In the genomic region with DNA sequence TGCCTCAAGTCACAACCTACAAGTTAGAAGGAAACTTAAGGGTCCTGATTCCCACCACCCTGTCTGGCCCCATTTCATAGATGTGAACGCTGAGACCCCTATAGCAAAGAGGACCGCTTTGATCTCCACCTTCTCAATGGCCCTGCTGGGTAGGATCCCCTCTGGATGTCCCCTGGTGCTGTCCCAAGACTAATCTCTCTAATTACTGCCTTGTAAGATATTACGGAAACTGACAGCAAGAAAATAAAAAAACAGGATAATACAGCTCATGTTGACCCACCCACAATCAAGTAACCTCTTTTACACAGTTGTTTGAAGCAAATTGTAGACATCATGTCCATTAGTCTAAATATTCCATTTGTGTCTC, we compare ENCODE assay signal across 1 cellular context.
A peak's percentile ranks its signal among the peaks of the same experiment; 100 is the strongest.
TF ChIP-seq lines count a peak whose summit lies in the region.

No MANE protein-coding gene starts in this region.

TF ChIP-seq in K562, 482 proteins besides CTCF, POLR2A, EP300 and RAD21:
- TF ChIP-seq ZNF668 (CRISPR knock-in tag; IDR thresholded peaks at IDR 0.05) (0 out of 2 replicates have a peak, but pooled peaks have one; percentile 48), PRMT5 (CRISPR knock-in tag; IDR thresholded peaks at IDR 0.05) (no peak), ATF1 (CRISPR knock-in tag; IDR thresholded peaks at IDR 0.05) (0 out of 2 replicates have a peak, but pooled peaks have one; percentile 26), ATF1 (tag; IDR thresholded peaks at IDR 0.05) (no peak), HCFC1 (IDR thresholded peaks at IDR 0.05; ENCODE audit: low read depth, low read length) (0 out of 2 replicates have a peak, but pooled peaks have one; percentile 0)
- TF ChIP-seq, protein P1, sequence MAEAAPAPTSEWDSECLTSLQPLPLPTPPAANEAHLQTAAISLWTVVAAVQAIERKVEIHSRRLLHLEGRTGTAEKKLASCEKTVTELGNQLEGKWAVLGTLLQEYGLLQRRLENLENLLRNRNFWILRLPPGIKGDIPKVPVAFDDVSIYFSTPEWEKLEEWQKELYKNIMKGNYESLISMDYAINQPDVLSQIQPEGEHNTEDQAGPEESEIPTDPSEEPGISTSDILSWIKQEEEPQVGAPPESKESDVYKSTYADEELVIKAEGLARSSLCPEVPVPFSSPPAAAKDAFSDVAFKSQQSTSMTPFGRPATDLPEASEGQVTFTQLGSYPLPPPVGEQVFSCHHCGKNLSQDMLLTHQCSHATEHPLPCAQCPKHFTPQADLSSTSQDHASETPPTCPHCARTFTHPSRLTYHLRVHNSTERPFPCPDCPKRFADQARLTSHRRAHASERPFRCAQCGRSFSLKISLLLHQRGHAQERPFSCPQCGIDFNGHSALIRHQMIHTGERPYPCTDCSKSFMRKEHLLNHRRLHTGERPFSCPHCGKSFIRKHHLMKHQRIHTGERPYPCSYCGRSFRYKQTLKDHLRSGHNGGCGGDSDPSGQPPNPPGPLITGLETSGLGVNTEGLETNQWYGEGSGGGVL (CRISPR knock-in tag; IDR thresholded peaks at IDR 0.05): no peak
- TF ChIP-seq, protein P2, sequence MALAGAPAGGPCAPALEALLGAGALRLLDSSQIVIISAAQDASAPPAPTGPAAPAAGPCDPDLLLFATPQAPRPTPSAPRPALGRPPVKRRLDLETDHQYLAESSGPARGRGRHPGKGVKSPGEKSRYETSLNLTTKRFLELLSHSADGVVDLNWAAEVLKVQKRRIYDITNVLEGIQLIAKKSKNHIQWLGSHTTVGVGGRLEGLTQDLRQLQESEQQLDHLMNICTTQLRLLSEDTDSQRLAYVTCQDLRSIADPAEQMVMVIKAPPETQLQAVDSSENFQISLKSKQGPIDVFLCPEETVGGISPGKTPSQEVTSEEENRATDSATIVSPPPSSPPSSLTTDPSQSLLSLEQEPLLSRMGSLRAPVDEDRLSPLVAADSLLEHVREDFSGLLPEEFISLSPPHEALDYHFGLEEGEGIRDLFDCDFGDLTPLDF (CRISPR knock-in tag; IDR thresholded peaks at IDR 0.05): no peak
